15 cellular contexts compared by ENCODE assay signal in genomic region chr14:85428926-85429325, GRCh38.
DNase-seq lines count a peak whose midpoint lies in the region; TF ChIP-seq lines count a peak whose summit lies in the region.
"Had no signal": no experiment of that assay in that cellular context is flagged by ENCODE, and none has a peak within 500 bp of the region (broad histone marks: within the 10 kb centered on the region; RNA-seq: fewer than 3 reads in every experiment).

No MANE protein-coding gene starts in this region.

- H3K4me3 ChIP-seq in mammary epithelial cell (replicated peaks in 1 of 3; ENCODE audit: insufficient read depth in 1 of 3, low read depth in 2 of 3, low read length in 3 of 3) (no peak overlapping the region), breast epithelium (no peak overlapping the region), osteoblast (ENCODE audit: insufficient read depth, low read length) (no peak overlapping the region), prostate gland (no peak overlapping the region)
- H3K4me3 ChIP-seq: BLaER1 treated with 17β-estradiol and CSF1 and Interleukin-3, amounts not matched to agents 10 nM and 100 nM; GM23338 had no signal

- in situ Hi-C loops in mammary epithelial cell (cut with MboI; ENCODE audit: low sequenced_read_pairs in 2 of 2): no loop called here

- CTCF ChIA-PET in mammary epithelial cell (lab: Charles Lee; ENCODE audit: low non-redundant PET): no interaction called here

- H3K79me2 ChIP-seq in mammary epithelial cell (ENCODE audit: insufficient read depth, low read length) (no peaks in the 10 kb centered on the region), osteoblast (ENCODE audit: insufficient read depth, low read length) (no peaks in the 10 kb centered on the region)

- H3K27me3 ChIP-seq in mammary epithelial cell (ENCODE audit: insufficient read depth, low read length): no peaks in the 10 kb centered on the region
- no peaks in the 10 kb centered on the region for H3K27me3 ChIP-seq in breast epithelium
- H3K27me3 ChIP-seq in osteoblast (ENCODE audit: insufficient read depth, low read length): no peaks in the 10 kb centered on the region
- H3K27me3 ChIP-seq in prostate gland (replicated peaks; ENCODE audit: insufficient read depth): no peaks in the 10 kb centered on the region
- H3K27me3 ChIP-seq: BLaER1 treated with 17β-estradiol and CSF1 and Interleukin-3, amounts not matched to agents 10 nM and 100 nM had no signal

- H3K4me2 ChIP-seq in mammary epithelial cell (ENCODE audit: insufficient read depth, low read depth, low read length) (no peak overlapping the region), osteoblast (ENCODE audit: insufficient read depth, low read length) (no peak overlapping the region)
- H3K4me2 ChIP-seq: GM23338 had no signal

- H3K4me1 ChIP-seq in mammary epithelial cell (ENCODE audit: insufficient read depth, low read length): peaks cover 8% of the 10 kb centered on the region
- H3K4me1 ChIP-seq in breast epithelium: no peaks in the 10 kb centered on the region
- H3K4me1 ChIP-seq in osteoblast (ENCODE audit: insufficient read depth, low read length): peaks cover 9% of the 10 kb centered on the region
- no peaks in the 10 kb centered on the region for H3K4me1 ChIP-seq in prostate gland (replicated peaks)
- H3K4me1 ChIP-seq: Caco-2 had no signal

- no peaks in the 10 kb centered on the region for H3K36me3 ChIP-seq in mammary epithelial cell (ENCODE audit: insufficient read depth, low read length)
- no peaks in the 10 kb centered on the region for H3K36me3 ChIP-seq in breast epithelium
- H3K36me3 ChIP-seq in osteoblast (ENCODE audit: insufficient read depth, low read length): no peaks in the 10 kb centered on the region
- H3K36me3 ChIP-seq in prostate gland: no peaks in the 10 kb centered on the region
- H3K36me3 ChIP-seq: BLaER1 treated with 17β-estradiol and CSF1 and Interleukin-3, amounts not matched to agents 10 nM and 100 nM had no signal

- no TSS peak for BruUV-seq in mammary epithelial cell (replicated peaks; lab: Mats Ljungman, UMichigan)

- H3K27ac ChIP-seq in mammary epithelial cell (ENCODE audit: insufficient read depth, low read depth, low read length) (no peak overlapping the region), breast epithelium (no peak overlapping the region), osteoblast (ENCODE audit: low read depth, low read length) (no peak overlapping the region), prostate gland (no peak overlapping the region)
- H3K27ac ChIP-seq: 22Rv1; BLaER1 treated with 17β-estradiol and CSF1 and Interleukin-3, amounts not matched to agents 10 nM and 100 nM had no signal

- TF ChIP-seq CTCF in mammary epithelial cell (conservative IDR thresholded peaks at IDR 0.05 in 1 of 2, IDR thresholded peaks at IDR 0.05 in 1 of 2; ENCODE audit: extremely low read depth in 1 of 2, insufficient read depth in 1 of 2, low read depth in 1 of 2, low read length in 2 of 2): no peak
- no peak for TF ChIP-seq CTCF in breast epithelium (IDR thresholded peaks at IDR 0.05)
- no peak for TF ChIP-seq CTCF in osteoblast (IDR thresholded peaks at IDR 0.05; ENCODE audit: extremely low read depth, low read depth, low read length)
- no peak for TF ChIP-seq CTCF in prostate gland (IDR thresholded peaks at IDR 0.05)

- no peaks in the 10 kb centered on the region for H3K9me3 ChIP-seq in mammary epithelial cell (replicated peaks; ENCODE audit: insufficient read depth, low read length)
- H3K9me3 ChIP-seq in breast epithelium: peaks cover 0 to 4% of the 10 kb centered on the region in 2 donors
- no peaks in the 10 kb centered on the region for H3K9me3 ChIP-seq in osteoblast (ENCODE audit: low read depth, low read length)
- H3K9me3 ChIP-seq in prostate gland: no peaks in the 10 kb centered on the region

- no peaks in the 10 kb centered on the region for H4K20me1 ChIP-seq in mammary epithelial cell (ENCODE audit: insufficient read depth, low read length)
- H4K20me1 ChIP-seq in osteoblast (ENCODE audit: insufficient read depth, low read length): no peaks in the 10 kb centered on the region
- H4K20me1 ChIP-seq: BLaER1 treated with 17β-estradiol and CSF1 and Interleukin-3, amounts not matched to agents 10 nM and 100 nM had no signal

- DNase-seq in mammary epithelial cell (peak; percentile 62), breast epithelium (ENCODE audit: low spot score in 2 of 2) (no peak), amniotic epithelial cell (ENCODE audit: low read depth) (peak; percentile 13), osteoblast (ENCODE audit: insufficient read length, low spot score, missing footprints) (peak; percentile 63), prostate gland (ENCODE audit: low spot score) (no peak)
- no peak for DNase-seq in NK-92 treated with Interleukin-12 subunit alpha and Interleukin-12 subunit beta, amount 100 ng/mL, for 24 hours (lab: John Stamatoyannopoulos, UW)
- DNase-seq: Caco-2; CD4-positive, alpha-beta T cell; CD8-positive, alpha-beta memory T cell; DMS153; DND-41; H9 had no signal

- no peak overlapping the region for H3K9ac ChIP-seq in mammary epithelial cell (ENCODE audit: insufficient read depth, low read length)
- H3K9ac ChIP-seq: BLaER1 treated with 17β-estradiol and CSF1 and Interleukin-3, amounts not matched to agents 10 nM and 100 nM had no signal

- no peak overlapping the region for H2AFZ ChIP-seq in mammary epithelial cell (ENCODE audit: low read depth, low read length)
- H2AFZ ChIP-seq in osteoblast (ENCODE audit: low read length): no peak overlapping the region
- H2AFZ ChIP-seq: GM23338 had no signal

- WGBS in mammary epithelial cell (ENCODE audit: low coverage, missing lambda C conversion rate): 91% methylated on average over 2 of the region's 2 CpGs
- WGBS in prostate gland: 80% methylated on average over 2 of the region's 2 CpGs

- TF ChIP-seq POLR2A in breast epithelium (IDR thresholded peaks at IDR 0.05) (no peak), prostate gland (IDR thresholded peaks at IDR 0.05) (no peak)

- intact Hi-C loops in mammary epithelial cell (cut with micrococcal nuclease): no loop called here
- intact Hi-C loops in breast epithelium (cut with DNase I; ENCODE audit: low total_unique reads): no loop called here
- intact Hi-C loops in prostate gland (cut with DNase I): no loop called here

- dilution Hi-C loops in mammary epithelial cell (cut with HindIII; ENCODE audit: low sequenced_read_pairs): no loop called here

Comparison
In these comparisons a context has a peak if more than half of its experiments do, and no peak if none do; other contexts are left out.
1. DNase-seq: peak in mammary epithelial cell (single experiment), amniotic epithelial cell (single experiment) and osteoblast (single experiment); none in breast epithelium (0 of 2), NK-92 treated with Interleukin-12 subunit alpha and Interleukin-12 subunit beta, amount 100 ng/mL, for 24 hours (single experiment) and prostate gland (single experiment).